Comparison of ENCODE assay signal across 19 cellular contexts in genomic region chr7:143354376-143354775, GRCh38. TPM values are rescaled to one million over a fixed set of nuclear protein-coding genes. Genes with fewer than 3 reads are reported as not detected.
DNase-seq lines count a peak whose midpoint lies in the region; ATAC-seq and TF ChIP-seq lines count a peak whose summit lies in the region.
"Had no signal": no experiment of that assay in that cellular context is flagged by ENCODE, and none has a peak within 500 bp of the region (broad histone marks: within the 10 kb centered on the region; RNA-seq: fewer than 3 reads in every experiment).

No MANE protein-coding gene starts in this region.

- H3K4me3 Mint-ChIP-seq in activated naive CD8-positive, alpha-beta T cell treated with anti-CD3 and anti-CD28 coated beads for 36 hours, result no peak overlapping the region
- H3K4me3 Mint-ChIP-seq in activated naive CD8-positive, alpha-beta T cell treated with anti-CD3 and anti-CD28 coated beads, Interleukin-2, amount 50 U/mL, for 24 hours, result no peak overlapping the region
- H3K4me3 Mint-ChIP-seq: B cell; CD4-positive, alpha-beta T cell; CD8-positive, alpha-beta T cell had no signal

- no peaks in the 10 kb centered on the region for H3K4me1 ChIP-seq in osteoblast (ENCODE audit: insufficient read depth, low read length)
- H3K4me1 ChIP-seq: A549 had no signal

- H3K36me3 Mint-ChIP-seq in activated naive CD8-positive, alpha-beta T cell treated with anti-CD3 and anti-CD28 coated beads for 36 hours, result no peaks in the 10 kb centered on the region
- H3K36me3 Mint-ChIP-seq in activated naive CD8-positive, alpha-beta T cell treated with anti-CD3 and anti-CD28 coated beads, Interleukin-2, amount 50 U/mL, for 24 hours (ENCODE audit: low read depth), result no peaks in the 10 kb centered on the region
- H3K36me3 Mint-ChIP-seq: CD8-positive, alpha-beta T cell had no signal

- TF ChIP-seq CTCF in osteoblast (IDR thresholded peaks at IDR 0.05; ENCODE audit: extremely low read depth, low read depth, low read length), result no peak

- H3K79me2 ChIP-seq in osteoblast (ENCODE audit: insufficient read depth, low read length), result no peaks in the 10 kb centered on the region

- no peaks in the 10 kb centered on the region for H3K36me3 ChIP-seq in osteoblast (ENCODE audit: insufficient read depth, low read length)

- H3K9me3 ChIP-seq in osteoblast (ENCODE audit: low read depth, low read length), result no peaks in the 10 kb centered on the region
- H3K9me3 ChIP-seq: A549, Caco-2 had no signal

- H3K27me3 ChIP-seq in osteoblast (ENCODE audit: insufficient read depth, low read length), result peaks cover 11% of the 10 kb centered on the region

- no peaks in the 10 kb centered on the region for H3K27me3 Mint-ChIP-seq in activated naive CD8-positive, alpha-beta T cell treated with anti-CD3 and anti-CD28 coated beads for 36 hours
- H3K27me3 Mint-ChIP-seq in activated naive CD8-positive, alpha-beta T cell treated with anti-CD3 and anti-CD28 coated beads, Interleukin-2, amount 50 U/mL, for 24 hours, result peaks cover 2% of the 10 kb centered on the region

- H3K4me1 Mint-ChIP-seq in activated naive CD8-positive, alpha-beta T cell treated with anti-CD3 and anti-CD28 coated beads for 36 hours, result peaks cover 6% of the 10 kb centered on the region
- peaks cover 3% of the 10 kb centered on the region for H3K4me1 Mint-ChIP-seq in activated naive CD8-positive, alpha-beta T cell treated with anti-CD3 and anti-CD28 coated beads, Interleukin-2, amount 50 U/mL, for 24 hours

- ATAC-seq in activated naive CD8-positive, alpha-beta T cell treated with anti-CD3 and anti-CD28 coated beads, Interleukin-2, amount 50 U/mL, for 24 hours, result no peak
- ATAC-seq: CD8-positive, alpha-beta T cell had no signal

- H3K9me3 Mint-ChIP-seq in activated naive CD8-positive, alpha-beta T cell treated with anti-CD3 and anti-CD28 coated beads for 36 hours, result no peaks in the 10 kb centered on the region
- no peaks in the 10 kb centered on the region for H3K9me3 Mint-ChIP-seq in activated naive CD8-positive, alpha-beta T cell treated with anti-CD3 and anti-CD28 coated beads, Interleukin-2, amount 50 U/mL, for 24 hours
- H3K9me3 Mint-ChIP-seq: CD4-positive, alpha-beta T cell; CD8-positive, alpha-beta T cell had no signal

- H2AFZ ChIP-seq in osteoblast (ENCODE audit: low read length), result no peak overlapping the region

- no peak overlapping the region for H3K4me2 ChIP-seq in osteoblast (ENCODE audit: insufficient read depth, low read length)
- H3K4me2 ChIP-seq: A549 had no signal

- DNase-seq in activated naive CD8-positive, alpha-beta T cell treated with anti-CD3 and anti-CD28 coated beads for 36 hours, result no peak
- no peak for DNase-seq in activated naive CD8-positive, alpha-beta T cell treated with anti-CD3 and anti-CD28 coated beads, Interleukin-2, amount 50 U/mL, for 24 hours
- peak; percentile 32 for DNase-seq in islet precursor cell
- DNase-seq in osteoblast (ENCODE audit: insufficient read length, low spot score, missing footprints), result peak; percentile 54
- DNase-seq in cerebellar cortex (ENCODE audit: low spot score), result no peak
- DNase-seq in NCI-H2196 (lab: John Stamatoyannopoulos, UW; ENCODE audit: unreplicated experiment), result no peak
- DNase-seq: AML-193; Caco-2; Calu3; CD4-positive, alpha-beta T cell; DMS79 treated with DMSO at 0.1 percent for 48 hours; GF-D8 had no signal

- H4K20me1 ChIP-seq in osteoblast (ENCODE audit: insufficient read depth, low read length), result no peaks in the 10 kb centered on the region
- H4K20me1 ChIP-seq: BLaER1 treated with 17β-estradiol and CSF1 and Interleukin-3, amounts not matched to agents 10 nM and 100 nM had no signal

- no peak overlapping the region for H3K4me3 ChIP-seq in osteoblast (ENCODE audit: insufficient read depth, low read length)
- H3K4me3 ChIP-seq: A549; BLaER1 treated with 17β-estradiol and CSF1 and Interleukin-3, amounts not matched to agents 10 nM and 100 nM had no signal

- peak overlapping the region; percentile 55 for H3K27ac Mint-ChIP-seq in activated naive CD8-positive, alpha-beta T cell treated with anti-CD3 and anti-CD28 coated beads for 36 hours
- no peak overlapping the region for H3K27ac Mint-ChIP-seq in activated naive CD8-positive, alpha-beta T cell treated with anti-CD3 and anti-CD28 coated beads, Interleukin-2, amount 50 U/mL, for 24 hours
- H3K27ac Mint-ChIP-seq: B cell; CD4-positive, alpha-beta T cell; CD8-positive, alpha-beta T cell had no signal

- H3K27ac ChIP-seq in osteoblast (ENCODE audit: low read depth, low read length), result no peak overlapping the region
- H3K27ac ChIP-seq: 22Rv1; A549; BLaER1 treated with 17β-estradiol and CSF1 and Interleukin-3, amounts not matched to agents 10 nM and 100 nM; C4-2B had no signal

RNA-seq across cellular contexts. Expression of gene FAM131B, which starts 8.1 kb away (rescaled TPM):
- 1 to 10 TPM; 1.7 to 2.0 TPM for total RNA-seq in activated naive CD8-positive, alpha-beta T cell treated with anti-CD3 and anti-CD28 coated beads for 36 hours
- 1.2 and 1.4 TPM in 2 replicates for total RNA-seq in osteoblast

RNA-seq across cellular contexts. Expression of gene ZYX, which starts 26.8 kb away (rescaled TPM):
- 100 to 1,000 TPM; 116 to 118 TPM for total RNA-seq in activated naive CD8-positive, alpha-beta T cell treated with anti-CD3 and anti-CD28 coated beads for 36 hours
- total RNA-seq in osteoblast, result 38.9 and 47.4 TPM in 2 replicates

RNA-seq across cellular contexts. Expression of gene CLCN1, which starts 38.5 kb away (rescaled TPM):
- total RNA-seq in activated naive CD8-positive, alpha-beta T cell treated with anti-CD3 and anti-CD28 coated beads for 36 hours, result under 1 TPM in 1 of 2 experiments, not detected in 1; 0.06 TPM
- total RNA-seq in osteoblast, result under 0.01 TPM in 2 replicates
- total RNA-seq: A172; B cell; CD4-positive, alpha-beta T cell; CD8-positive, alpha-beta T cell had no signal

RNA-seq across cellular contexts. Expression of gene EPHA1, which starts 54.3 kb away (rescaled TPM):
- 1 to 10 TPM; 2.3 to 3.4 TPM for total RNA-seq in activated naive CD8-positive, alpha-beta T cell treated with anti-CD3 and anti-CD28 coated beads for 36 hours
- not detected in 2 replicates for total RNA-seq in osteoblast

Comparison
In these comparisons a context has a peak if more than half of its experiments do, and no peak if none do; other contexts are left out.
1. DNase-seq: peak in islet precursor cell (single experiment) and osteoblast (single experiment); none in activated naive CD8-positive, alpha-beta T cell treated with anti-CD3 and anti-CD28 coated beads for 36 hours (single experiment), activated naive CD8-positive, alpha-beta T cell treated with anti-CD3 and anti-CD28 coated beads, Interleukin-2, amount 50 U/mL, for 24 hours (single experiment), cerebellar cortex (single experiment) and NCI-H2196 (single experiment).